Comparison of ENCODE assay signal across 8 cellular contexts in the genomic region with DNA sequence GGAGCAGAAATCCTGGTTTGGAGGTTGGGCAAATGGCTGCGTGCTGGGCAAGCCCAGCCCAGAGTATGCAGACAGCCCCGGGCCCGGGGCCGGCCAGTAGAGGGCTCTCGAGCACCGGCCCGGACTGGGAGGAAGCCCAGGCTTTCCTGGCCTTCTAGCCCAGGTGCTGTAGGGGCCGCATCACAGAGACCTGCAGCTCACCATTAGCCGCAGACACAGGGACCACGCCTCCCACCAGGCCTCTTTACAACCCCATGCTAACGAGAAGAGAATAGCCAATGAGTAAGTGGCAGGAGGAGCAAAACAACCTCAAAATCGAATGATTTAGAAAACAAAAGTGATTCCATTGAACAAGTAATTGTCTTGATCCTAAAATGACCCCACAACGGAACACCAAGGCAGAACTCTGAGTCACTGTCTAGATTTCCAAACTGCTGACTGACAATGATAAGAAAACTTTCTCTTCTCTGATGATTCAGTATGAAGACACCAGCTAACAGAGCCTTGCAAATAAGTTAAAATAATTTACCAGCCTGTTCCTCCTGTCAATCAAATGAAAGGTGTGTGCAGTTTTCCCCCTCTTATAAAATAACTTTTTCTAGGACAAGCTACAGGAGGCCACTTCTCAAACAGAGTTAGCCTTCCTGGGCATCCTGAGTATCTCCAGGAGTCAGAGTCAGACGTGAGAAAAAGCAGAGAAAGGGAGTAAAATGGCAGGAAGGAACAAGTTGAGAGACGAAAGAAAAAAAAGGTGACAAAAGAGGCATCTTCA.
A peak's percentile ranks its signal among the peaks of the same experiment; 100 is the strongest.
DNase-seq lines count a peak whose midpoint lies in the region; ATAC-seq, FAIRE-seq and TF ChIP-seq lines count a peak whose summit lies in the region.

No MANE protein-coding gene starts in this region.

- H3K4me2 ChIP-seq in HepG2 (ENCODE audit: low read depth, low read length): peak overlapping the region; percentile 45

- peaks cover 0 to 1% of the 10 kb centered on the region in 2 experiments; a peak in 1 of 5 replicates for H3K27me3 ChIP-seq in HepG2 (ENCODE audit: control insufficient read depth in 1 of 2, insufficient read depth in 2 of 2, low read length in 2 of 2)

- CTCF ChIA-PET in activated CD4-positive, alpha-beta T cell treated with anti-CD3 and anti-CD28 coated beads for 36 hours (lab: Charles Lee): interaction anchor here (0.7 to 5.0 kb wide), 12 partner anchors 8 to 674 kb away, joined by 3 to 44 read pairs (median 4); partner anchors contain the start of gene SENP2
- CTCF ChIA-PET in HepG2 (lab: Yijun Ruan, JAX; ENCODE audit: low intra/inter-chr PET ratio, low total read pairs): interaction anchor here (0.9 to 2.3 kb wide), 4 partner anchors 10 to 282 kb away, joined by 3 to 27 read pairs (median 4); no protein-coding TSS in a partner anchor

- H3K27me3 Mint-ChIP-seq in activated CD4-positive, alpha-beta T cell treated with anti-CD3 and anti-CD28 coated beads for 36 hours: no peaks in the 10 kb centered on the region

- FAIRE-seq in HepG2 (lab: Jason Lieb, UNC): peak; percentile 12

- ATAC-seq in HG02885 (IDR thresholded peaks at IDR 0.05; ENCODE audit: poor library complexity, unreplicated experiment) (peak; percentile 68), HepG2 (peak; percentile 100)
- peak; percentile 89 for ATAC-seq in activated CD4-positive, alpha-beta T cell treated with anti-CD3 and anti-CD28 coated beads for 36 hours

- H3K79me2 ChIP-seq in HepG2 (ENCODE audit: insufficient read depth, low read length): no peaks in the 10 kb centered on the region

- peaks cover 4% of the 10 kb centered on the region for H3K36me3 Mint-ChIP-seq in activated CD4-positive, alpha-beta T cell treated with anti-CD3 and anti-CD28 coated beads for 36 hours (ENCODE audit: low read depth)

- 18% methylated on average over 8 of the region's 15 CpGs for WGBS in HepG2 (ENCODE audit: low lambda C conversion rate)

- peaks cover 4% of the 10 kb centered on the region for H3K9me3 Mint-ChIP-seq in activated CD4-positive, alpha-beta T cell treated with anti-CD3 and anti-CD28 coated beads for 36 hours (ENCODE audit: low read depth)

- intact Hi-C loops in activated CD4-positive, alpha-beta T cell treated with anti-CD3 and anti-CD28 coated beads for 36 hours (cut with DNase I, micrococcal nuclease): loop anchor here (1.0 to 10.0 kb wide), 9 partner anchors 17 to 565 kb away; partner anchors contain the start of genes ETV5 (in 1 of the 2) and TBCCD1 (in 1 of the 2)
- intact Hi-C loops in HepG2 (cut with micrococcal nuclease; ENCODE audit: unreplicated experiment): loop anchor here (1.0 kb wide), 2 partner anchors 10 to 281 kb away; no protein-coding TSS in a partner anchor

- POLR2A ChIA-PET in activated CD4-positive, alpha-beta T cell treated with anti-CD3 and anti-CD28 coated beads for 36 hours (lab: Charles Lee): interaction anchor here (0.6 to 1.2 kb wide), 3 partner anchors 162 to 280 kb away, joined by 3 to 13 read pairs (median 3); no protein-coding TSS in a partner anchor
- POLR2A ChIA-PET in HepG2 (lab: Yijun Ruan, JAX): interaction anchor here (1.0 kb wide), 2 partner anchors 17 to 280 kb away, joined by 3 read pairs; no protein-coding TSS in a partner anchor

- peak overlapping the region; percentile 40 for H3K4me3 Mint-ChIP-seq in activated CD4-positive, alpha-beta T cell treated with anti-CD3 and anti-CD28 coated beads for 36 hours

- H3K27ac ChIP-seq in HepG2 (ENCODE audit: extremely low read length, insufficient read depth, low read length): no peak overlapping the region

- peak; percentile 63 for DNase-seq in NCI-H2029 (lab: John Stamatoyannopoulos, UW)
- no peak for DNase-seq in NCI-H2029 treated with DMSO at 0.1 percent for 48 hours (lab: John Stamatoyannopoulos, UW)
- peak; percentile 67 for DNase-seq in NCI-H2227 treated with DMSO at 0.1 percent for 48 hours (lab: John Stamatoyannopoulos, UW)
- DNase-seq in activated CD4-positive, alpha-beta T cell treated with anti-CD3 and anti-CD28 coated beads for 36 hours: peak; percentile 86
- DNase-seq in cerebellum (ENCODE audit: low spot score): peak; percentile 85
- peak; percentile 57 for DNase-seq in HepG2 (ENCODE audit: low spot score)
- peak; percentile 41 to 73 (median 47) for DNase-seq in stimulated activated CD4-positive, alpha-beta T cell treated with anti-CD3 and anti-CD28 coated beads, TNF-alpha, amount 100 ng/mL, for 24 hours (ENCODE audit: low read depth in 3 of 3)

- peak overlapping the region; percentile 68 for H3K27ac Mint-ChIP-seq in activated CD4-positive, alpha-beta T cell treated with anti-CD3 and anti-CD28 coated beads for 36 hours

- BruUV-seq in HepG2 (replicated peaks; lab: Mats Ljungman, UMichigan): no TSS peak

- H2AFZ ChIP-seq in HepG2 (ENCODE audit: low read length): no peak overlapping the region

- TF ChIP-seq POLR2A in HepG2 (IDR thresholded peaks at IDR 0.05; ENCODE audit: insufficient read depth in 1 of 2, low read depth in 2 of 2, low read length in 2 of 2): no peak

- no peak overlapping the region for H3K9ac ChIP-seq in HepG2 (ENCODE audit: insufficient read depth, low read depth, low read length)

- peaks cover 6% of the 10 kb centered on the region; the same call in 1 of the 2 replicates for H3K4me1 ChIP-seq in HepG2 (ENCODE audit: insufficient read depth, low read length)

- H3K4me1 Mint-ChIP-seq in activated CD4-positive, alpha-beta T cell treated with anti-CD3 and anti-CD28 coated beads for 36 hours: peaks cover 28% of the 10 kb centered on the region

- TF ChIP-seq CTCF in HepG2 (CRISPR knock-in tag; IDR thresholded peaks at IDR 0.05): peak; percentile 94

- TF ChIP-seq EP300 in HepG2 (IDR thresholded peaks at IDR 0.05; ENCODE audit: low read depth in 2 of 2, low read length in 2 of 2) (no peak), HepG2 (CRISPR knock-in tag; IDR thresholded peaks at IDR 0.05; ENCODE audit: borderline replicate concordance) (no peak)

- H4K20me1 ChIP-seq in HepG2 (ENCODE audit: insufficient read depth, low read length): no peaks in the 10 kb centered on the region

- H3K9me3 ChIP-seq in HepG2 (ENCODE audit: low read length): no peaks in the 10 kb centered on the region

- H3K4me3 ChIP-seq in HepG2 (replicated peaks in 1 of 3; ENCODE audit: insufficient read depth in 1 of 3, low read depth in 2 of 3, low read length in 3 of 3): peak overlapping the region in 1 of 3 experiments; percentile 14; a peak in 1 of 6 replicates

- in situ Hi-C loops in HepG2 (cut with HindIII; ENCODE audit: extremely low pct_ligation_motif_present, low pct_unique_long_range_greater_than_20kb): loop anchor here (5.0 to 25.0 kb wide), 2 partner anchors 283 to 553 kb away; partner anchors contain the start of genes CRYGS and RFC4

- H3K36me3 ChIP-seq in HepG2 (replicated peaks in 1 of 2; ENCODE audit: control insufficient read depth in 1 of 2, insufficient read depth in 2 of 2, low read length in 2 of 2): no peaks in the 10 kb centered on the region

- peak; percentile 93 for TF ChIP-seq RAD21 in HepG2 (CRISPR knock-in tag; IDR thresholded peaks at IDR 0.05)

TF ChIP-seq in HepG2, 621 proteins besides CTCF, POLR2A, EP300 and RAD21 (continues in another document):
- TF ChIP-seq ZFP36 (IDR thresholded peaks at IDR 0.05; ENCODE audit: borderline replicate concordance, low read depth, low read length, partially characterized antibody): peak; percentile 16
- no peak for TF ChIP-seq MTA3 (CRISPR knock-in tag; IDR thresholded peaks at IDR 0.05)
- TF ChIP-seq, protein P1, sequence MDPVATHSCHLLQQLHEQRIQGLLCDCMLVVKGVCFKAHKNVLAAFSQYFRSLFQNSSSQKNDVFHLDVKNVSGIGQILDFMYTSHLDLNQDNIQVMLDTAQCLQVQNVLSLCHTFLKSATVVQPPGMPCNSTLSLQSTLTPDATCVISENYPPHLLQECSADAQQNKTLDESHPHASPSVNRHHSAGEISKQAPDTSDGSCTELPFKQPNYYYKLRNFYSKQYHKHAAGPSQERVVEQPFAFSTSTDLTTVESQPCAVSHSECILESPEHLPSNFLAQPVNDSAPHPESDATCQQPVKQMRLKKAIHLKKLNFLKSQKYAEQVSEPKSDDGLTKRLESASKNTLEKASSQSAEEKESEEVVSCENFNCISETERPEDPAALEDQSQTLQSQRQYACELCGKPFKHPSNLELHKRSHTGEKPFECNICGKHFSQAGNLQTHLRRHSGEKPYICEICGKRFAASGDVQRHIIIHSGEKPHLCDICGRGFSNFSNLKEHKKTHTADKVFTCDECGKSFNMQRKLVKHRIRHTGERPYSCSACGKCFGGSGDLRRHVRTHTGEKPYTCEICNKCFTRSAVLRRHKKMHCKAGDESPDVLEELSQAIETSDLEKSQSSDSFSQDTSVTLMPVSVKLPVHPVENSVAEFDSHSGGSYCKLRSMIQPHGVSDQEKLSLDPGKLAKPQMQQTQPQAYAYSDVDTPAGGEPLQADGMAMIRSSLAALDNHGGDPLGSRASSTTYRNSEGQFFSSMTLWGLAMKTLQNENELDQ (CRISPR knock-in tag; IDR thresholded peaks at IDR 0.05; ENCODE audit: borderline replicate concordance): no peak
- TF ChIP-seq ZNF484 (CRISPR knock-in tag; IDR thresholded peaks at IDR 0.05; ENCODE audit: borderline replicate concordance, low read depth): no peak
- no peak for TF ChIP-seq MXI1 (IDR thresholded peaks at IDR 0.05; ENCODE audit: borderline replicate concordance, low read depth, low read length)
- no peak for TF ChIP-seq POGZ (CRISPR knock-in tag; IDR thresholded peaks at IDR 0.05)
- peak; percentile 51; the same call in 1 of the 2 replicates for TF ChIP-seq ZNF768 (CRISPR knock-in tag; IDR thresholded peaks at IDR 0.05)
- TF ChIP-seq ZIK1 (CRISPR knock-in tag; IDR thresholded peaks at IDR 0.05; ENCODE audit: borderline replicate concordance, low read depth): no peak
- TF ChIP-seq ZNF331 (CRISPR knock-in tag; IDR thresholded peaks at IDR 0.05): no peak
- no peak for TF ChIP-seq TBL1XR1 (IDR thresholded peaks at IDR 0.05; ENCODE audit: borderline replicate concordance, low read length, partially characterized antibody)
- TF ChIP-seq POGK (CRISPR knock-in tag; conservative IDR thresholded peaks at IDR 0.05): no peak
